29 cellular contexts compared by ENCODE assay signal in genomic region chr14:76422662-76423061, GRCh38. TPM values are rescaled to one million over a fixed set of nuclear protein-coding genes. Genes with fewer than 3 reads are reported as not detected.
"Had no signal": no experiment of that assay in that cellular context is flagged by ENCODE, and none has a peak within 500 bp of the region (broad histone marks: within the 10 kb centered on the region; RNA-seq: fewer than 3 reads in every experiment).

No MANE protein-coding gene starts in this region.

- H3K36me3 Mint-ChIP-seq: activated naive CD4-positive, alpha-beta T cell treated with anti-CD3 and anti-CD28 coated beads, Interleukin-2, amount 10 ng/mL, durations not matched to agents 7 days and 5 days; activated naive CD4-positive, alpha-beta T cell treated with anti-CD3 and anti-CD28 coated beads, Interleukin-2, amount 50 U/mL, for 72 hours; activated naive CD8-positive, alpha-beta T cell treated with anti-CD3 and anti-CD28 coated beads, Interleukin-2, amount 10 ng/mL, durations not matched to agents 7 days and 5 days; brain had no signal

- H3K27ac Mint-ChIP-seq: activated CD4-positive, alpha-beta memory T cell treated with anti-CD3 and anti-CD28 coated beads, Interleukin-2, amount 10 ng/mL, durations not matched to agents 7 days and 5 days; activated CD4-positive, alpha-beta T cell treated with anti-CD3 and anti-CD28 coated beads, Interleukin-2, amount 10 ng/mL, durations not matched to agents 7 days and 5 days; activated naive CD4-positive, alpha-beta T cell treated with anti-CD3 and anti-CD28 coated beads, Interleukin-2, amount 10 ng/mL, durations not matched to agents 7 days and 5 days; activated naive CD4-positive, alpha-beta T cell treated with anti-CD3 and anti-CD28 coated beads, Interleukin-2, amount 50 U/mL, for 72 hours; activated naive CD8-positive, alpha-beta T cell treated with anti-CD3 and anti-CD28 coated beads, Interleukin-2, amount 10 ng/mL, durations not matched to agents 7 days and 5 days; activated T-cell treated with anti-CD3 and anti-CD28 coated beads, Interleukin-2, amount 50 U/mL, for 24 hours; activated T-cell treated with anti-CD3 and anti-CD28 coated beads, Interleukin-2, amount 50 U/mL, for 72 hours had no signal

- DNase-seq: activated CD4-positive, alpha-beta memory T cell treated with anti-CD3 and anti-CD28 coated beads, Interleukin-2, amount 10 ng/mL, durations not matched to agents 7 days and 5 days; activated CD4-positive, alpha-beta T cell treated with anti-CD3 and anti-CD28 coated beads for 1 hour; activated CD4-positive, alpha-beta T cell treated with anti-CD3 and anti-CD28 coated beads for 4 hours; activated CD4-positive, alpha-beta T cell treated with anti-CD3 and anti-CD28 coated beads, Interleukin-2, amount 10 ng/mL, durations not matched to agents 7 days and 5 days; activated CD4-positive, alpha-beta T cell treated with anti-CD3 and anti-CD28 coated beads, Interleukin-2, amount 50 U/mL, for 4 hours; activated CD8-positive, alpha-beta memory T cell treated with anti-CD3 and anti-CD28 coated beads, Interleukin-2, amount 50 U/mL, for 48 hours; activated gamma-delta T cell; activated naive CD4-positive, alpha-beta T cell; activated naive CD4-positive, alpha-beta T cell treated with anti-CD3 and anti-CD28 coated beads, Interleukin-2, amount 10 ng/mL, durations not matched to agents 7 days and 5 days; activated naive CD8-positive, alpha-beta T cell treated with anti-CD3 and anti-CD28 coated beads, Interleukin-2, amount 10 ng/mL, durations not matched to agents 7 days and 5 days; activated T-cell treated with anti-CD3 and anti-CD28 coated beads for 4 hours; activated T-cell treated with anti-CD3 and anti-CD28 coated beads, Interleukin-2, amount 50 U/mL, for 24 hours; activated T-cell treated with anti-CD3 and anti-CD28 coated beads, Interleukin-2, amount 50 U/mL, for 72 hours; central memory CD4-positive, alpha-beta T cell; cerebellar nuclear complex; colonic mucosa; effector CD8-positive, alpha-beta T cell; foreskin keratinocyte; gastrocnemius medialis; glutamatergic neuron; heart right ventricle; T-helper 2 cell had no signal

- H3K4me1 Mint-ChIP-seq: activated CD4-positive, alpha-beta memory T cell treated with anti-CD3 and anti-CD28 coated beads, Interleukin-2, amount 10 ng/mL, durations not matched to agents 7 days and 5 days; activated CD4-positive, alpha-beta T cell treated with anti-CD3 and anti-CD28 coated beads, Interleukin-2, amount 10 ng/mL, durations not matched to agents 7 days and 5 days; activated naive CD4-positive, alpha-beta T cell treated with anti-CD3 and anti-CD28 coated beads, Interleukin-2, amount 10 ng/mL, durations not matched to agents 7 days and 5 days; activated naive CD8-positive, alpha-beta T cell treated with anti-CD3 and anti-CD28 coated beads, Interleukin-2, amount 10 ng/mL, durations not matched to agents 7 days and 5 days had no signal

- H3K9me3 Mint-ChIP-seq: activated CD4-positive, alpha-beta memory T cell treated with anti-CD3 and anti-CD28 coated beads, Interleukin-2, amount 10 ng/mL, durations not matched to agents 7 days and 5 days; activated CD4-positive, alpha-beta T cell treated with anti-CD3 and anti-CD28 coated beads, Interleukin-2, amount 10 ng/mL, durations not matched to agents 7 days and 5 days; activated naive CD4-positive, alpha-beta T cell treated with anti-CD3 and anti-CD28 coated beads, Interleukin-2, amount 10 ng/mL, durations not matched to agents 7 days and 5 days; activated naive CD4-positive, alpha-beta T cell treated with anti-CD3 and anti-CD28 coated beads, Interleukin-2, amount 50 U/mL, for 72 hours; activated naive CD8-positive, alpha-beta T cell treated with anti-CD3 and anti-CD28 coated beads, Interleukin-2, amount 10 ng/mL, durations not matched to agents 7 days and 5 days; activated T-cell treated with anti-CD3 and anti-CD28 coated beads, Interleukin-2, amount 50 U/mL, for 24 hours; activated T-cell treated with anti-CD3 and anti-CD28 coated beads, Interleukin-2, amount 50 U/mL, for 72 hours had no signal

- H3K27me3 ChIP-seq: ascending aorta, breast epithelium, cardiac muscle cell, colonic mucosa, gastrocnemius medialis, heart right ventricle had no signal

- ATAC-seq: activated naive CD4-positive, alpha-beta T cell treated with anti-CD3 and anti-CD28 coated beads, Interleukin-2, amount 50 U/mL, for 72 hours; activated T-cell treated with anti-CD3 and anti-CD28 coated beads, Interleukin-2, amount 50 U/mL, for 72 hours; foreskin keratinocyte; gastrocnemius medialis; heart right ventricle had no signal

- H3K27ac ChIP-seq: ascending aorta, breast epithelium, cardiac muscle cell, colonic mucosa, esophagus muscularis mucosa, foreskin keratinocyte, gastrocnemius medialis, heart right ventricle had no signal

- H3K36me3 ChIP-seq: ascending aorta, breast epithelium, cardiac muscle cell, colonic mucosa, esophagus muscularis mucosa, gastrocnemius medialis, heart right ventricle had no signal

- H3K9me3 ChIP-seq: ascending aorta, breast epithelium, colonic mucosa, gastrocnemius medialis had no signal

- H3K4me3 ChIP-seq: ascending aorta, breast epithelium, cardiac muscle cell, colonic mucosa, esophagus muscularis mucosa, gastrocnemius medialis, heart right ventricle had no signal

- H3K4me3 Mint-ChIP-seq: activated CD4-positive, alpha-beta memory T cell treated with anti-CD3 and anti-CD28 coated beads, Interleukin-2, amount 10 ng/mL, durations not matched to agents 7 days and 5 days; activated CD4-positive, alpha-beta T cell treated with anti-CD3 and anti-CD28 coated beads, Interleukin-2, amount 10 ng/mL, durations not matched to agents 7 days and 5 days; activated naive CD4-positive, alpha-beta T cell treated with anti-CD3 and anti-CD28 coated beads, Interleukin-2, amount 10 ng/mL, durations not matched to agents 7 days and 5 days; activated naive CD8-positive, alpha-beta T cell treated with anti-CD3 and anti-CD28 coated beads, Interleukin-2, amount 10 ng/mL, durations not matched to agents 7 days and 5 days; activated T-cell treated with anti-CD3 and anti-CD28 coated beads, Interleukin-2, amount 50 U/mL, for 24 hours; activated T-cell treated with anti-CD3 and anti-CD28 coated beads, Interleukin-2, amount 50 U/mL, for 72 hours; brain had no signal

- H3K27me3 Mint-ChIP-seq: activated CD4-positive, alpha-beta memory T cell treated with anti-CD3 and anti-CD28 coated beads, Interleukin-2, amount 10 ng/mL, durations not matched to agents 7 days and 5 days; brain had no signal

- H3K4me1 ChIP-seq: ascending aorta, breast epithelium, colonic mucosa, esophagus muscularis mucosa, foreskin keratinocyte, gastrocnemius medialis, heart right ventricle had no signal

RNA-seq across cellular contexts. Expression of gene ESRRB, which starts 46.7 kb away (rescaled TPM):
- total RNA-seq: dermis microvascular lymphatic vessel endothelial cell, foreskin keratinocyte had no signal
- polyA plus RNA-seq: foreskin keratinocyte had no signal
